Comparison of ENCODE assay signal across 23 cellular contexts in genomic region chr3:115789480-115789879, GRCh38.
DNase-seq lines count a peak whose midpoint lies in the region; ATAC-seq and TF ChIP-seq lines count a peak whose summit lies in the region.
"Had no signal": no experiment of that assay in that cellular context is flagged by ENCODE, and none has a peak within 500 bp of the region (broad histone marks: within the 10 kb centered on the region; RNA-seq: fewer than 3 reads in every experiment).

No MANE protein-coding gene starts in this region.

- H3K27me3 ChIP-seq in foreskin keratinocyte (no peaks in the 10 kb centered on the region), thyroid gland (no peaks in the 10 kb centered on the region)
- H3K27me3 ChIP-seq: dorsolateral prefrontal cortex, MG63 had no signal

- ATAC-seq in foreskin keratinocyte = no peak
- ATAC-seq in GM18868 (IDR thresholded peaks at IDR 0.05; ENCODE audit: unreplicated experiment) = no peak
- ATAC-seq in GM21723 (IDR thresholded peaks at IDR 0.05; ENCODE audit: unreplicated experiment) = no peak
- ATAC-seq: GM12878, Right ventricle myocardium inferior had no signal

- no peaks in the 10 kb centered on the region for H3K36me3 ChIP-seq in thyroid gland
- H3K36me3 ChIP-seq: MG63 had no signal

- TF ChIP-seq CTCF in foreskin keratinocyte (conservative IDR thresholded peaks at IDR 0.05) (no peak), thyroid gland (IDR thresholded peaks at IDR 0.05) (no peak)

- H3K4me1 ChIP-seq in foreskin keratinocyte (peaks cover 37% of the 10 kb centered on the region), thyroid gland (peaks cover 6 to 8% of the 10 kb centered on the region in 2 donors)

- H3K27ac ChIP-seq in foreskin keratinocyte (peak overlapping the region; percentile 97), thyroid gland (no peak overlapping the region)
- H3K27ac ChIP-seq: 22Rv1, dorsolateral prefrontal cortex had no signal

- TF ChIP-seq POLR2A in thyroid gland (IDR thresholded peaks at IDR 0.05) = no peak

- H3K9me3 ChIP-seq in thyroid gland = no peaks in the 10 kb centered on the region

- 87 to 94% methylated on average over 4 of the region's 4 CpGs for WGBS in thyroid gland, 2 donors

- peak; percentile 15 for DNase-seq in DMS 273 (lab: John Stamatoyannopoulos, UW; ENCODE audit: unreplicated experiment)
- DNase-seq in DMS 273 treated with DMSO at 0.1 percent for 48 hours (lab: John Stamatoyannopoulos, UW) = no peak
- DNase-seq in EH (ENCODE audit: low read depth) = peak; percentile 24
- DNase-seq in RPMI7951 (ENCODE audit: low read depth) = peak; percentile 39
- no peak for DNase-seq in foreskin keratinocyte
- no peak for DNase-seq in thyroid gland
- DNase-seq: activated B cell treated with CpG ODN at 0.5 μM for 24 hours; aorta; CD8-positive, alpha-beta memory T cell; central memory CD4-positive, alpha-beta T cell; DND-41; dorsolateral prefrontal cortex; NCI-H1436; NCI-H526; small intestine; stimulated activated CD4-positive, alpha-beta T cell treated with anti-CD3 and anti-CD28 coated beads, Interleukin-2, amount 100 ng/mL, for 24 hours had no signal

- intact Hi-C loops in thyroid gland (cut with DNase I) = no loop called here

- no peak overlapping the region for H3K4me3 ChIP-seq in thyroid gland (replicated peaks in 1 of 3)
- H3K4me3 ChIP-seq: dorsolateral prefrontal cortex, GM12878, lung, MG63 had no signal

Comparison
In these comparisons a context has a peak if more than half of its experiments do, and no peak if none do; other contexts are left out.
1. DNase-seq: peak in DMS 273 (single experiment), EH (single experiment) and RPMI7951 (single experiment); none in DMS 273 treated with DMSO at 0.1 percent for 48 hours (single experiment), foreskin keratinocyte (0 of 2) and thyroid gland (0 of 2).